27 cellular contexts compared by ENCODE assay signal in genomic region chrY:15594179-15594578, GRCh38.
"Had no signal": no experiment of that assay in that cellular context is flagged by ENCODE, and none has a peak within 500 bp of the region (broad histone marks: within the 10 kb centered on the region; RNA-seq: fewer than 3 reads in every experiment).

No MANE protein-coding gene starts in this region.

- H3K9me3 ChIP-seq: breast epithelium, esophagus squamous epithelium, pancreas, prostate gland, uterus had no signal

- H3K27me3 ChIP-seq: breast epithelium, esophagus squamous epithelium, pancreas, uterus had no signal

- H3K36me3 ChIP-seq: breast epithelium, esophagus squamous epithelium, pancreas, prostate gland, uterus, WERI-Rb-1 had no signal

- H3K4me3 ChIP-seq: breast epithelium, esophagus squamous epithelium, pancreas, prostate gland, skin epidermis, uterus had no signal

- H3K4me1 ChIP-seq: breast epithelium, esophagus squamous epithelium, pancreas, prostate gland, uterus had no signal

- H3K27ac ChIP-seq: breast epithelium, esophagus squamous epithelium, pancreas, prostate gland, skin epidermis, uterus, WERI-Rb-1 had no signal

- DNase-seq: activated CD4-positive, alpha-beta T cell treated with anti-CD3 and anti-CD28 coated beads for 48 hours; activated CD4-positive, alpha-beta T cell treated with anti-CD3 and anti-CD28 coated beads, Interleukin-2, amount 50 U/mL, for 48 hours; activated CD8-positive, alpha-beta memory T cell treated with anti-CD3 and anti-CD28 coated beads, Interleukin-2, amount 50 U/mL, for 48 hours; activated gamma-delta T cell treated with Interleukin-2 at 50 U/mL for 16 hours; activated naive CD8-positive, alpha-beta T cell treated with anti-CD3 and anti-CD28 coated beads, Interleukin-2, amount 50 U/mL, for 24 hours; activated T-cell treated with anti-CD3 and anti-CD28 coated beads, Interleukin-2, amount 50 U/mL, for 24 hours; amygdala; central memory CD4-positive, alpha-beta T cell; endodermal cell; esophagus squamous epithelium; left cardiac atrium; left ventricle myocardium superior; naive thymus-derived CD4-positive, alpha-beta T cell; pancreas; retina; stimulated activated CD4-positive, alpha-beta T cell treated with anti-CD3 and anti-CD28 coated beads, Interleukin-4, amount 100 ng/mL, for 24 hours; stimulated activated naive CD8-positive, alpha-beta T cell treated with anti-CD3 and anti-CD28 coated beads, Interleukin-15, amount 100 ng/mL, for 72 hours; substantia nigra; T-helper 1 cell; uterus; WERI-Rb-1 had no signal

- ATAC-seq: activated CD4-positive, CD25-positive, alpha-beta regulatory T cell treated with anti-CD3 and anti-CD28 coated beads, Interleukin-2, amount 50 U/mL, for 24 hours; activated naive CD8-positive, alpha-beta T cell treated with anti-CD3 and anti-CD28 coated beads, Interleukin-2, amount 50 U/mL, for 24 hours; left ventricle myocardium superior; naive thymus-derived CD4-positive, alpha-beta T cell; pancreas; sciatic nerve; stimulated activated effector memory CD8-positive, alpha-beta T cell treated with anti-CD3 and anti-CD28 coated beads, Interleukin-12 subunit alpha, Interleukin-12 subunit beta, amount 100 ng/mL, for 72 hours; stimulated activated naive CD8-positive, alpha-beta T cell treated with anti-CD3 and anti-CD28 coated beads, Interleukin-15, amount 100 ng/mL, for 72 hours had no signal
